ENCODE assay signal across 8 cellular contexts in genomic region chr11:128695539-128696221, GRCh38. TPM values are rescaled to one million over a fixed set of nuclear protein-coding genes. Genes with fewer than 3 reads are reported as not detected.
DNase-seq lines count a peak whose midpoint lies in the region; FAIRE-seq and TF ChIP-seq lines count a peak whose summit lies in the region.

No MANE protein-coding gene starts in this region.

- H3K79me2 ChIP-seq in H1 (ENCODE audit: control insufficient read depth in 1 of 2, insufficient read depth in 2 of 2, low read length in 2 of 2), result no peaks in the 10 kb centered on the region

- H2BK120ac ChIP-seq in H1 (replicated peaks; ENCODE audit: low read depth, low read length), result no peak overlapping the region

- DNase-seq in HFF-Myc (ENCODE audit: extremely low read depth, low read depth), result no peak
- DNase-seq in SIG-M5 (lab: John Stamatoyannopoulos, UW), result peak; percentile 98
- DNase-seq in H1 (ENCODE audit: low read depth in 1 of 2, low spot score in 2 of 2), result no peak
- DNase-seq in nephron progenitor cell, result no peak
- DNase-seq in NCI-H2107 treated with DMSO at 0.1 percent for 48 hours (lab: John Stamatoyannopoulos, UW; ENCODE audit: unreplicated experiment), result no peak
- no peak for DNase-seq in NCI-H510A treated with DMSO at 0.1 percent for 48 hours (lab: John Stamatoyannopoulos, UW)
- no peak for DNase-seq in NCI-H128 (lab: John Stamatoyannopoulos, UW; ENCODE audit: unreplicated experiment)

- POLR2A ChIA-PET in H1 (lab: Charles Lee; ENCODE audit: partially characterized antibody), result interaction anchor here (0.6 to 1.0 kb wide), 2 partner anchors 9 to 10 kb away, joined by 3 read pairs; no protein-coding TSS in a partner anchor

- TF ChIP-seq EP300 in H1 (IDR thresholded peaks at IDR 0.05; ENCODE audit: borderline replicate concordance in 1 of 2, low read depth in 2 of 2, low read length in 2 of 2), result no peak

- TF ChIP-seq RAD21 in H1 (IDR thresholded peaks at IDR 0.05 in 1 of 2, conservative IDR thresholded peaks at IDR 0.05 in 1 of 2; ENCODE audit: low read depth in 2 of 2, low read length in 2 of 2), result no peak

- peak overlapping the region; percentile 85 for H3K4me3 Mint-ChIP-seq in nephron progenitor cell

- no peak overlapping the region for H2BK5ac ChIP-seq in H1 (ENCODE audit: low read depth, low read length)

- peaks cover 17% of the 10 kb centered on the region; the same call in 1 of the 2 replicates for H3K23me2 ChIP-seq in H1 (ENCODE audit: low read depth, low read length)

- H3K4me2 ChIP-seq in H1 (ENCODE audit: insufficient read depth in 1 of 2, low read depth in 2 of 2, low read length in 2 of 2), result peak overlapping the region; percentile 86 to 89

- no peaks in the 10 kb centered on the region for H3K36me3 Mint-ChIP-seq in nephron progenitor cell (ENCODE audit: low read depth)

- TF ChIP-seq POLR2A in H1 (IDR thresholded peaks at IDR 0.05; ENCODE audit: control extremely low read depth in 1 of 2, low read depth in 2 of 2, low read length in 2 of 2), result no peak

- CTCF ChIA-PET in H1 (lab: Charles Lee; ENCODE audit: partially characterized antibody), result interaction anchor here (1.1 to 1.7 kb wide), 5 partner anchors 10 to 145 kb away, joined by 3 to 8 read pairs (median 4); no protein-coding TSS in a partner anchor

- no peaks in the 10 kb centered on the region for H3K36me3 ChIP-seq in H1 (ENCODE audit: control insufficient read depth in 2 of 4, insufficient read depth in 4 of 4, low read length in 3 of 4)

- H2BK15ac ChIP-seq in H1 (ENCODE audit: low read length), result no peak overlapping the region

- H2BK12ac ChIP-seq in H1 (ENCODE audit: low read depth, low read length), result no peak overlapping the region

- peaks cover 41% of the 10 kb centered on the region for H3K4me1 Mint-ChIP-seq in nephron progenitor cell

- H3K9ac ChIP-seq in H1 (replicated peaks in 1 of 4; ENCODE audit: extremely low read depth in 1 of 4, low read depth in 3 of 4, low read length in 3 of 4), result no peak overlapping the region

- H2AK5ac ChIP-seq in H1 (ENCODE audit: low read depth, low read length), result no peak overlapping the region

- H3K27me3 Mint-ChIP-seq in nephron progenitor cell (ENCODE audit: low read depth, poor library complexity), result peaks cover 97% of the 10 kb centered on the region

- peaks cover 54 to 77% (median 72%) of the 10 kb centered on the region in 4 experiments for H3K27me3 ChIP-seq in H1 (replicated peaks in 1 of 4; ENCODE audit: control insufficient read depth in 3 of 4, extremely low read depth in 1 of 4, insufficient read depth in 3 of 4, low read length in 3 of 4)

- no peaks in the 10 kb centered on the region for H3K79me1 ChIP-seq in H1 (ENCODE audit: low read depth, low read length)

- H3K4ac ChIP-seq in H1 (replicated peaks; ENCODE audit: insufficient read length, low read depth, low read length), result no peak overlapping the region

- no peaks in the 10 kb centered on the region for H3K9me3 ChIP-seq in H1 (ENCODE audit: insufficient read depth in 2 of 2, low read depth in 1 of 2, low read length in 1 of 2)

- no peak overlapping the region for H4K5ac ChIP-seq in H1 (ENCODE audit: insufficient read length, low read depth, low read length)

- H3K27ac Mint-ChIP-seq in nephron progenitor cell, result no peak overlapping the region

- peak overlapping the region; percentile 80 for H3K4me3 ChIP-seq in GM08714 (ENCODE audit: low read length)
- H3K4me3 ChIP-seq in HFF-Myc (replicated peaks; ENCODE audit: low read depth, low read length), result peak overlapping the region; percentile 63
- H3K4me3 ChIP-seq in H1 (ENCODE audit: extremely low read depth in 1 of 4, insufficient read depth in 2 of 4, low read depth in 3 of 4, low read length in 4 of 4), result peak overlapping the region in 3 of 4 experiments; percentile 44 to 70 (median 55); a peak in 4 of 8 replicates

- peak; percentile 7 for FAIRE-seq in H1 (lab: Jason Lieb, UNC)

- no peak overlapping the region for H3K27ac ChIP-seq in H1 (ENCODE audit: low read depth, low read length)

- H4K91ac ChIP-seq in H1 (replicated peaks; ENCODE audit: insufficient read length, low read length), result no peak overlapping the region

- H3K56ac ChIP-seq in H1 (replicated peaks; ENCODE audit: insufficient read length, low read depth, low read length), result no peak overlapping the region

- no peaks in the 10 kb centered on the region for H3K9me3 Mint-ChIP-seq in nephron progenitor cell

- H4K20me1 ChIP-seq in H1 (replicated peaks in 1 of 2; ENCODE audit: control insufficient read depth in 1 of 2, insufficient read depth in 2 of 2, low read length in 2 of 2), result peaks cover 4% of the 10 kb centered on the region in 2 experiments

- no peak overlapping the region for H3K14ac ChIP-seq in H1 (ENCODE audit: insufficient read length)

- no peak overlapping the region for H3K23ac ChIP-seq in H1 (ENCODE audit: insufficient read length)

- peaks cover 3 to 24% (median 5%) of the 10 kb centered on the region in 4 experiments; a peak in 6 of 7 replicates for H3K4me1 ChIP-seq in H1 (replicated peaks in 1 of 4; ENCODE audit: control insufficient read depth in 3 of 4, insufficient read depth in 4 of 4, low read length in 3 of 4)

- H2AFZ ChIP-seq in H1 (ENCODE audit: low read length), result no peak overlapping the region

- WGBS in H1 (ENCODE audit: extremely low coverage in 1 of 2, insufficient coverage in 1 of 2, insufficient read length in 1 of 2, insufficient replicate concordance in 2 of 2, low coverage in 1 of 2, low lambda C conversion rate in 2 of 2, missing lambda C conversion rate in 1 of 2), 2 experiments, result 59% methylated on average over 6 of the region's 6 CpGs; no CpG with 5 or more reads in 1 of the 2 experiments

- H4K8ac ChIP-seq in H1 (ENCODE audit: extremely low read depth, insufficient read depth, low read length), result no peak overlapping the region

- peak overlapping the region; percentile 19; the same call in 1 of the 2 replicates for H3K18ac ChIP-seq in H1 (ENCODE audit: extremely low read depth, low read length)

- TF ChIP-seq CTCF in HFF-Myc (IDR thresholded peaks at IDR 0.05; ENCODE audit: low read depth, low read length, missing control alignments) (no peak), H1 (IDR thresholded peaks at IDR 0.05; ENCODE audit: control extremely low read depth in 1 of 3, insufficient read depth in 1 of 3, low read depth in 1 of 3, low read length in 3 of 3) (no peak), nephron progenitor cell (IDR thresholded peaks at IDR 0.05) (no peak)

- H2BK20ac ChIP-seq in H1 (ENCODE audit: low read length), result no peak overlapping the region

TF ChIP-seq in H1, 55 proteins besides CTCF, POLR2A, EP300 and RAD21:
- TF ChIP-seq MAFK (IDR thresholded peaks at IDR 0.05; ENCODE audit: low read depth, low read length), result peak; percentile 62; the same call in 1 of the 2 replicates
- TF ChIP-seq TAF1 (IDR thresholded peaks at IDR 0.05; ENCODE audit: low read depth, low read length), result no peak
- no peak for TF ChIP-seq SP4 (IDR thresholded peaks at IDR 0.05; ENCODE audit: low read length)
- no peak for TF ChIP-seq JUND (IDR thresholded peaks at IDR 0.05; ENCODE audit: low read length)
- no peak for TF ChIP-seq TEAD4 (IDR thresholded peaks at IDR 0.05; ENCODE audit: low read depth, low read length)
- no peak for TF ChIP-seq EGR1 (IDR thresholded peaks at IDR 0.05; ENCODE audit: borderline replicate concordance, low read depth, low read length)
- no peak for TF ChIP-seq ZNF274 (IDR thresholded peaks at IDR 0.05; ENCODE audit: borderline replicate concordance, extremely low read depth, low read length)
- no peak for TF ChIP-seq SIRT6 (IDR thresholded peaks at IDR 0.05; ENCODE audit: low read length)
- no peak for TF ChIP-seq SP1 (IDR thresholded peaks at IDR 0.05; ENCODE audit: low read depth, low read length)
- TF ChIP-seq CBX8 (IDR thresholded peaks at IDR 0.05; ENCODE audit: borderline replicate concordance, low read depth, low read length), result peak; percentile 25; the same call in 1 of the 2 replicates
- TF ChIP-seq TAF7 (optimal IDR thresholded peaks at IDR 0.05; ENCODE audit: borderline replicate concordance, low read depth, low read length), result no peak
- TF ChIP-seq CREB1 (IDR thresholded peaks at IDR 0.05), result no peak

RNA-seq across cellular contexts. Expression of gene FLI1, which starts 1.8 kb away (rescaled TPM):
- 0.22 and 0.29 TPM in 2 replicates for total RNA-seq in H1 (2021; fragmentation: NEBNext Ultra II Directional; extraction: Animal tissue kit (Norgen Biotek cat#: 25700))
- polyA plus RNA-seq in H1 (2011; rRNA removed), result 0.18 and 0.30 TPM in 2 replicates
- polyA plus RNA-seq in H1 (2011; cell fraction: cytosol; rRNA removed), result 0.21 TPM
- 0.14 TPM for polyA plus RNA-seq in H1 (2011; cell fraction: nucleus; rRNA removed)
- 0.15 to 0.58 TPM (median 0.43 TPM) in 3 of 4 replicates, not detected in the other for polyA plus RNA-seq in H1 (2012, experiment 1 of 2)
- polyA plus RNA-seq in H1 (2012, experiment 2 of 2), result 0.04 TPM
- polyA plus RNA-seq in H1 (2013, experiment 1 of 2), result 0.18 TPM
- polyA plus RNA-seq in H1 (2013, experiment 2 of 2), result 0.24 TPM
- polyA minus RNA-seq in H1 (2011; rRNA and poly(A)+ RNA removed), result 0.38 and 1.5 TPM in 2 replicates
- not detected for polyA minus RNA-seq in H1 (2011; cell fraction: cytosol; rRNA and poly(A)+ RNA removed)
- 0.50 TPM for polyA minus RNA-seq in H1 (2011; cell fraction: nucleus; rRNA and poly(A)+ RNA removed)
